In the genomic region with DNA sequence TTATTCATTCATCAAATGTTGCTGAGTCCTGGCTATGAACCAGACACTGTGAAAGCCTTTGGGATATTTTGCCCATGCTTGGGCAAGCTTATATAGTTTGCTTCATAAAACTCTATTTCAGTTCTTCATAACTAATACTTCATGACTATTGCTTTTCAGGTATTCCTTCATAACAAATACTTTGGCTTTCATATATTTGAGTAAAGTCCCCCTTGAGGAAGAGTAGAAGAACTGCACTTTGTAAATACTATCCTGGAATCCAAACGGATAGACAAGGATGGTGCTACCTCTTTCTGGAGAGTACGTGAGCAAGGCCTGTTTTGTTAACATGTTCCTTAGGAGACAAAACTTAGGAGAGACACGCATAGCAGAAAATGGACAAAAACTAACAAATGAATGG, we compare ENCODE assay signal across 1 cellular context.
TF ChIP-seq lines count a peak whose summit lies in the region.

No MANE protein-coding gene starts in this region.

TF ChIP-seq in HepG2, 621 proteins besides CTCF, POLR2A, EP300 and RAD21 (continues in another document):
- no peak for TF ChIP-seq PRMT3 (CRISPR knock-in tag; IDR thresholded peaks at IDR 0.05; ENCODE audit: borderline replicate concordance, low read depth)
- TF ChIP-seq PITX1 (CRISPR knock-in tag; IDR thresholded peaks at IDR 0.05): no peak
- peak; percentile 33; the same call in 1 of the 2 replicates for TF ChIP-seq NFIC (IDR thresholded peaks at IDR 0.05; ENCODE audit: low read length)
- no peak for TF ChIP-seq ZNF180 (CRISPR knock-in tag; IDR thresholded peaks at IDR 0.05; ENCODE audit: borderline replicate concordance, low read depth)
- 0 out of 2 replicates have a peak, but pooled peaks have one; percentile 18 for TF ChIP-seq ZNF503 (CRISPR knock-in tag; IDR thresholded peaks at IDR 0.05)
- TF ChIP-seq MIXL1 (CRISPR knock-in tag; IDR thresholded peaks at IDR 0.05): peak; percentile 78; the same call in 1 of the 2 replicates
- TF ChIP-seq NR2F1 (CRISPR knock-in tag; IDR thresholded peaks at IDR 0.05): no peak; a peak in 1 of 4 replicates
- TF ChIP-seq ARHGAP35 (CRISPR knock-in tag; IDR thresholded peaks at IDR 0.05; ENCODE audit: borderline replicate concordance): no peak
- peak; percentile 73 for TF ChIP-seq TEAD3 (CRISPR knock-in tag; optimal IDR thresholded peaks at IDR 0.05; ENCODE audit: borderline replicate concordance)
- TF ChIP-seq MIER3 (CRISPR knock-in tag; IDR thresholded peaks at IDR 0.05; ENCODE audit: borderline replicate concordance): peak; percentile 31; the same call in 1 of the 2 replicates
- TF ChIP-seq POLR2AphosphoS5 (IDR thresholded peaks at IDR 0.05; ENCODE audit: low read depth, low read length): peak; percentile 30; the same call in 1 of the 2 replicates
- TF ChIP-seq, protein P1, sequence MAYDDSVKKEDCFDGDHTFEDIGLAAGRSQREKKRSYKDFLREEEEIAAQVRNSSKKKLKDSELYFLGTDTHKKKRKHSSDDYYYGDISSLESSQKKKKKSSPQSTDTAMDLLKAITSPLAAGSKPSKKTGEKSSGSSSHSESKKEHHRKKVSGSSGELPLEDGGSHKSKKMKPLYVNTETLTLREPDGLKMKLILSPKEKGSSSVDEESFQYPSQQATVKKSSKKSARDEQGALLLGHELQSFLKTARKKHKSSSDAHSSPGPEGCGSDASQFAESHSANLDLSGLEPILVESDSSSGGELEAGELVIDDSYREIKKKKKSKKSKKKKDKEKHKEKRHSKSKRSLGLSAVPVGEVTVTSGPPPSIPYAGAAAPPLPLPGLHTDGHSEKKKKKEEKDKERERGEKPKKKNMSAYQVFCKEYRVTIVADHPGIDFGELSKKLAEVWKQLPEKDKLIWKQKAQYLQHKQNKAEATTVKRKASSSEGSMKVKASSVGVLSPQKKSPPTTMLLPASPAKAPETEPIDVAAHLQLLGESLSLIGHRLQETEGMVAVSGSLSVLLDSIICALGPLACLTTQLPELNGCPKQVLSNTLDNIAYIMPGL (CRISPR knock-in tag; IDR thresholded peaks at IDR 0.05; ENCODE audit: borderline replicate concordance in 1 of 2, low read depth in 1 of 2): peak in 1 of 2 experiments; percentile 52; a peak in 1 of 4 replicates
- TF ChIP-seq ZMYM4 (CRISPR knock-in tag; IDR thresholded peaks at IDR 0.05): peak; percentile 49; the same call in 1 of the 2 replicates
- TF ChIP-seq SOX6 (IDR thresholded peaks at IDR 0.05): no peak
- peak; percentile 26; the same call in 1 of the 2 replicates for TF ChIP-seq SOX6 (CRISPR knock-in tag; IDR thresholded peaks at IDR 0.05)
- peak; percentile 36; the same call in 1 of the 2 replicates for TF ChIP-seq HOXA5 (CRISPR knock-in tag; IDR thresholded peaks at IDR 0.05)
- TF ChIP-seq ARID3A (IDR thresholded peaks at IDR 0.05; ENCODE audit: low read depth, low read length): peak; percentile 78
- TF ChIP-seq KAT7 (CRISPR knock-in tag; IDR thresholded peaks at IDR 0.05; ENCODE audit: borderline replicate concordance): peak; percentile 56; the same call in 1 of the 2 replicates
- TF ChIP-seq ZFY (CRISPR knock-in tag; IDR thresholded peaks at IDR 0.05): peak; percentile 35; the same call in 1 of the 2 replicates
- TF ChIP-seq DRAP1 (CRISPR knock-in tag; IDR thresholded peaks at IDR 0.05): peak; percentile 42; the same call in 1 of the 2 replicates
- TF ChIP-seq FOXP1 (IDR thresholded peaks at IDR 0.05): no peak
- 0 out of 2 replicates have a peak, but pooled peaks have one; percentile 16 for TF ChIP-seq FOXP1 (CRISPR knock-in tag; IDR thresholded peaks at IDR 0.05)
- TF ChIP-seq HMGXB3 (CRISPR knock-in tag; IDR thresholded peaks at IDR 0.05; ENCODE audit: borderline replicate concordance): peak; percentile 43; the same call in 1 of the 2 replicates
- TF ChIP-seq PPARG (CRISPR knock-in tag; conservative IDR thresholded peaks at IDR 0.05): peak; percentile 44; the same call in 1 of the 2 replicates
- TF ChIP-seq PRPF4 (IDR thresholded peaks at IDR 0.05; ENCODE audit: low read depth, low read length, poor library complexity, severe bottlenecking): peak; percentile 74
- peak; percentile 22; the same call in 1 of the 2 replicates for TF ChIP-seq KDM5A (IDR thresholded peaks at IDR 0.05; ENCODE audit: borderline replicate concordance, low read length)
- peak; percentile 90 for TF ChIP-seq FOXA3 (CRISPR knock-in tag; IDR thresholded peaks at IDR 0.05)
- 0 out of 2 replicates have a peak, but pooled peaks have one; percentile 41 for TF ChIP-seq POGZ (CRISPR knock-in tag; IDR thresholded peaks at IDR 0.05)
- TF ChIP-seq ZNF264 (CRISPR knock-in tag; IDR thresholded peaks at IDR 0.05): no peak
- peak; percentile 59 for TF ChIP-seq SAP130 (CRISPR knock-in tag; IDR thresholded peaks at IDR 0.05; ENCODE audit: low read depth)
- TF ChIP-seq, protein P2, sequence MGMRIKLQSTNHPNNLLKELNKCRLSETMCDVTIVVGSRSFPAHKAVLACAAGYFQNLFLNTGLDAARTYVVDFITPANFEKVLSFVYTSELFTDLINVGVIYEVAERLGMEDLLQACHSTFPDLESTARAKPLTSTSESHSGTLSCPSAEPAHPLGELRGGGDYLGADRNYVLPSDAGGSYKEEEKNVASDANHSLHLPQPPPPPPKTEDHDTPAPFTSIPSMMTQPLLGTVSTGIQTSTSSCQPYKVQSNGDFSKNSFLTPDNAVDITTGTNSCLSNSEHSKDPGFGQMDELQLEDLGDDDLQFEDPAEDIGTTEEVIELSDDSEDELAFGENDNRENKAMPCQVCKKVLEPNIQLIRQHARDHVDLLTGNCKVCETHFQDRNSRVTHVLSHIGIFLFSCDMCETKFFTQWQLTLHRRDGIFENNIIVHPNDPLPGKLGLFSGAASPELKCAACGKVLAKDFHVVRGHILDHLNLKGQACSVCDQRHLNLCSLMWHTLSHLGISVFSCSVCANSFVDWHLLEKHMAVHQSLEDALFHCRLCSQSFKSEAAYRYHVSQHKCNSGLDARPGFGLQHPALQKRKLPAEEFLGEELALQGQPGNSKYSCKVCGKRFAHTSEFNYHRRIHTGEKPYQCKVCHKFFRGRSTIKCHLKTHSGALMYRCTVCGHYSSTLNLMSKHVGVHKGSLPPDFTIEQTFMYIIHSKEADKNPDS (CRISPR knock-in tag; IDR thresholded peaks at IDR 0.05): 0 out of 2 replicates have a peak, but pooled peaks have one; percentile 61
- TF ChIP-seq SNAPC4 (CRISPR knock-in tag; IDR thresholded peaks at IDR 0.05): no peak
- TF ChIP-seq KLF16 (CRISPR knock-in tag; IDR thresholded peaks at IDR 0.05): peak in 1 of 2 experiments; percentile 52; a peak in 1 of 4 replicates
- TF ChIP-seq GATAD2A (CRISPR knock-in tag; IDR thresholded peaks at IDR 0.05): peak; percentile 71; the same call in 1 of the 2 replicates
- no peak for TF ChIP-seq DPF2 (CRISPR knock-in tag; IDR thresholded peaks at IDR 0.05; ENCODE audit: borderline replicate concordance, low read depth)
- TF ChIP-seq SMAD3 (CRISPR knock-in tag; IDR thresholded peaks at IDR 0.05): peak; percentile 52; the same call in 1 of the 2 replicates
- 0 out of 2 replicates have a peak, but pooled peaks have one; percentile 28 for TF ChIP-seq SIX1 (CRISPR knock-in tag; IDR thresholded peaks at IDR 0.05; ENCODE audit: borderline replicate concordance)
- TF ChIP-seq HIC2 (CRISPR knock-in tag; IDR thresholded peaks at IDR 0.05; ENCODE audit: low read depth): no peak
